15 cellular contexts compared by ENCODE assay signal in genomic region chr12:105228494-105228893, GRCh38. TPM values are rescaled to one million over a fixed set of nuclear protein-coding genes. Genes with fewer than 3 reads are reported as not detected.
DNase-seq lines count a peak whose midpoint lies in the region; ATAC-seq and TF ChIP-seq lines count a peak whose summit lies in the region.
"Had no signal": no experiment of that assay in that cellular context is flagged by ENCODE, and none has a peak within 500 bp of the region (broad histone marks: within the 10 kb centered on the region; RNA-seq: fewer than 3 reads in every experiment).

No MANE protein-coding gene starts in this region.

- peak overlapping the region; percentile 55 to 61 for H3K27ac ChIP-seq in testis

- 26 to 44% methylated on average over 1 of the region's 1 CpG for WGBS in testis, 2 donors

- peaks cover 32% of the 10 kb centered on the region for H3K36me3 Mint-ChIP-seq in activated T-cell treated with anti-CD3 and anti-CD28 coated beads, Interleukin-2, amount 50 U/mL, for 4 hours (ENCODE audit: insufficient read depth)
- H3K36me3 Mint-ChIP-seq in activated T-helper 1 cell treated with anti-CD3 and anti-CD28 coated beads, Interleukin-12 subunit alpha, Interleukin-12 subunit beta, Interleukin-2, Interleukin-4 antibody, amounts not matched to agents 30 ng/mL and 10 ng/mL and 1 ng/mL, durations not matched to agents 14 hours and 24 hours and 36 hours (ENCODE audit: low read depth), result peaks cover 49% of the 10 kb centered on the region

- ATAC-seq in activated T-cell treated with anti-CD3 and anti-CD28 coated beads, Interleukin-2, amount 50 U/mL, for 4 hours, result peak; percentile 80 to 82
- ATAC-seq in GM18498 (IDR thresholded peaks at IDR 0.05; ENCODE audit: unreplicated experiment), result no peak
- ATAC-seq in HG03342 (IDR thresholded peaks at IDR 0.05; ENCODE audit: unreplicated experiment), result no peak
- ATAC-seq: GM23338 had no signal

- no peaks in the 10 kb centered on the region for H3K27me3 ChIP-seq in testis

- H3K27me3 Mint-ChIP-seq in activated T-cell treated with anti-CD3 and anti-CD28 coated beads, Interleukin-2, amount 50 U/mL, for 4 hours (ENCODE audit: low read depth), result no peaks in the 10 kb centered on the region
- no peaks in the 10 kb centered on the region for H3K27me3 Mint-ChIP-seq in activated T-helper 1 cell treated with anti-CD3 and anti-CD28 coated beads, Interleukin-12 subunit alpha, Interleukin-12 subunit beta, Interleukin-2, Interleukin-4 antibody, amounts not matched to agents 30 ng/mL and 10 ng/mL and 1 ng/mL, durations not matched to agents 14 hours and 24 hours and 36 hours (ENCODE audit: insufficient read depth)
- H3K27me3 Mint-ChIP-seq: B cell had no signal

- no peaks in the 10 kb centered on the region for H3K36me3 ChIP-seq in testis (ENCODE audit: low read depth, missing control alignments)

- H3K27ac Mint-ChIP-seq in activated T-helper 1 cell treated with anti-CD3 and anti-CD28 coated beads, Interleukin-12 subunit alpha, Interleukin-12 subunit beta, Interleukin-2, Interleukin-4 antibody, amounts not matched to agents 30 ng/mL and 10 ng/mL and 1 ng/mL, durations not matched to agents 14 hours and 24 hours and 36 hours, result peak overlapping the region; percentile 81
- H3K27ac Mint-ChIP-seq: B cell, GM23338 had no signal

- no peak for TF ChIP-seq POLR2A in testis (IDR thresholded peaks at IDR 0.05)

- no peak for DNase-seq in activated T-cell treated with anti-CD3 and anti-CD28 coated beads, Interleukin-2, amount 50 U/mL, for 4 hours
- DNase-seq in activated T-cell treated with anti-CD3 and anti-CD28 coated beads for 4 hours (no peak), fibroblast of pulmonary artery (ENCODE audit: low read depth) (peak; percentile 79), testis (no peak), iPS-NIHi11 (ENCODE audit: low spot score) (no peak)
- DNase-seq in activated T-helper 1 cell treated with anti-CD3 and anti-CD28 coated beads, Interleukin-12 subunit alpha, Interleukin-12 subunit beta, Interleukin-2, Interleukin-4 antibody, amounts not matched to agents 30 ng/mL and 10 ng/mL and 1 ng/mL, durations not matched to agents 14 hours and 24 hours and 36 hours (ENCODE audit: low spot score), result peak; percentile 5
- DNase-seq: activated CD8-positive, alpha-beta memory T cell treated with anti-CD3 and anti-CD28 coated beads for 24 hours; effector CD8-positive, alpha-beta T cell; left colon; NCI-H1436 treated with DMSO at 0.1 percent for 48 hours; retina had no signal

- no peaks in the 10 kb centered on the region for H3K9me3 ChIP-seq in testis

- peaks cover 73% of the 10 kb centered on the region for H3K4me1 ChIP-seq in testis

- intact Hi-C loops in activated T-helper 1 cell treated with anti-CD3 and anti-CD28 coated beads, Interleukin-12 subunit alpha, Interleukin-12 subunit beta, Interleukin-2, Interleukin-4 antibody, amounts not matched to agents 30 ng/mL and 10 ng/mL and 1 ng/mL, durations not matched to agents 14 hours and 24 hours and 36 hours (cut with micrococcal nuclease), result loop anchor here (1.0 to 5.0 kb wide), 6 partner anchors 8 to 1261 kb away; partner anchors contain the start of genes APPL2 and TDG
- intact Hi-C loops in testis (cut with DNase I; ENCODE audit: low total_unique reads), result no loop called here

- H3K9me3 Mint-ChIP-seq in activated T-cell treated with anti-CD3 and anti-CD28 coated beads, Interleukin-2, amount 50 U/mL, for 4 hours, result no peaks in the 10 kb centered on the region
- no peaks in the 10 kb centered on the region for H3K9me3 Mint-ChIP-seq in activated T-helper 1 cell treated with anti-CD3 and anti-CD28 coated beads, Interleukin-12 subunit alpha, Interleukin-12 subunit beta, Interleukin-2, Interleukin-4 antibody, amounts not matched to agents 30 ng/mL and 10 ng/mL and 1 ng/mL, durations not matched to agents 14 hours and 24 hours and 36 hours
- H3K9me3 Mint-ChIP-seq: GM23338 had no signal

- H3K4me1 Mint-ChIP-seq in activated T-cell treated with anti-CD3 and anti-CD28 coated beads, Interleukin-2, amount 50 U/mL, for 4 hours (ENCODE audit: low read depth), result peaks cover 61% of the 10 kb centered on the region
- peaks cover 68% of the 10 kb centered on the region for H3K4me1 Mint-ChIP-seq in activated T-helper 1 cell treated with anti-CD3 and anti-CD28 coated beads, Interleukin-12 subunit alpha, Interleukin-12 subunit beta, Interleukin-2, Interleukin-4 antibody, amounts not matched to agents 30 ng/mL and 10 ng/mL and 1 ng/mL, durations not matched to agents 14 hours and 24 hours and 36 hours (ENCODE audit: low read depth)

- TF ChIP-seq CTCF in fibroblast of pulmonary artery (IDR thresholded peaks at IDR 0.05; ENCODE audit: low read length, missing control alignments), result no peak
- no peak for TF ChIP-seq CTCF in testis (IDR thresholded peaks at IDR 0.05)

- H3K4me3 ChIP-seq in fibroblast of pulmonary artery (replicated peaks; ENCODE audit: low read depth, low read length) (no peak overlapping the region), testis (no peak overlapping the region)
- H3K4me3 ChIP-seq: GM23338 had no signal

- H3K4me3 Mint-ChIP-seq in activated T-cell treated with anti-CD3 and anti-CD28 coated beads, Interleukin-2, amount 50 U/mL, for 4 hours, result no peak overlapping the region
- peak overlapping the region; percentile 56 for H3K4me3 Mint-ChIP-seq in activated T-helper 1 cell treated with anti-CD3 and anti-CD28 coated beads, Interleukin-12 subunit alpha, Interleukin-12 subunit beta, Interleukin-2, Interleukin-4 antibody, amounts not matched to agents 30 ng/mL and 10 ng/mL and 1 ng/mL, durations not matched to agents 14 hours and 24 hours and 36 hours
- H3K4me3 Mint-ChIP-seq: B cell, GM23338 had no signal

RNA-seq across cellular contexts. Expression of gene APPL2, which starts 7.5 kb away (rescaled TPM):
- 1 to 10 TPM; 7.8 to 8.6 (median 8.0) TPM for total RNA-seq in activated T-cell treated with anti-CD3 and anti-CD28 coated beads, Interleukin-2, amount 50 U/mL, for 4 hours
- total RNA-seq in activated T-helper 1 cell treated with anti-CD3 and anti-CD28 coated beads, Interleukin-12 subunit alpha, Interleukin-12 subunit beta, Interleukin-2, Interleukin-4 antibody, amounts not matched to agents 30 ng/mL and 10 ng/mL and 1 ng/mL, durations not matched to agents 14 hours and 24 hours and 36 hours, result 22.9 and 27.8 TPM in 2 replicates
- total RNA-seq in testis, result 100 to 1,000 TPM; 129 to 140 TPM
- polyA plus RNA-seq in testis (ENCODE audit: insufficient read depth, low read depth, low replicate concordance), result 70.9 TPM

Comparison
In these comparisons a context has a peak if more than half of its experiments do, and no peak if none do; other contexts are left out.
1. ATAC-seq: peak in activated T-cell treated with anti-CD3 and anti-CD28 coated beads, Interleukin-2, amount 50 U/mL, for 4 hours (2 of 2); none in GM18498 (single experiment) and HG03342 (single experiment).
2. DNase-seq: peak in activated T-helper 1 cell treated with anti-CD3 and anti-CD28 coated beads, Interleukin-12 subunit alpha, Interleukin-12 subunit beta, Interleukin-2, Interleukin-4 antibody, amounts not matched to agents 30 ng/mL and 10 ng/mL and 1 ng/mL, durations not matched to agents 14 hours and 24 hours and 36 hours (single experiment) and fibroblast of pulmonary artery (single experiment); none in activated T-cell treated with anti-CD3 and anti-CD28 coated beads, Interleukin-2, amount 50 U/mL, for 4 hours (single experiment), activated T-cell treated with anti-CD3 and anti-CD28 coated beads for 4 hours (single experiment), testis (single experiment) and iPS-NIHi11 (single experiment).